Comparison of ENCODE assay signal across 8 cellular contexts in the genomic region with DNA sequence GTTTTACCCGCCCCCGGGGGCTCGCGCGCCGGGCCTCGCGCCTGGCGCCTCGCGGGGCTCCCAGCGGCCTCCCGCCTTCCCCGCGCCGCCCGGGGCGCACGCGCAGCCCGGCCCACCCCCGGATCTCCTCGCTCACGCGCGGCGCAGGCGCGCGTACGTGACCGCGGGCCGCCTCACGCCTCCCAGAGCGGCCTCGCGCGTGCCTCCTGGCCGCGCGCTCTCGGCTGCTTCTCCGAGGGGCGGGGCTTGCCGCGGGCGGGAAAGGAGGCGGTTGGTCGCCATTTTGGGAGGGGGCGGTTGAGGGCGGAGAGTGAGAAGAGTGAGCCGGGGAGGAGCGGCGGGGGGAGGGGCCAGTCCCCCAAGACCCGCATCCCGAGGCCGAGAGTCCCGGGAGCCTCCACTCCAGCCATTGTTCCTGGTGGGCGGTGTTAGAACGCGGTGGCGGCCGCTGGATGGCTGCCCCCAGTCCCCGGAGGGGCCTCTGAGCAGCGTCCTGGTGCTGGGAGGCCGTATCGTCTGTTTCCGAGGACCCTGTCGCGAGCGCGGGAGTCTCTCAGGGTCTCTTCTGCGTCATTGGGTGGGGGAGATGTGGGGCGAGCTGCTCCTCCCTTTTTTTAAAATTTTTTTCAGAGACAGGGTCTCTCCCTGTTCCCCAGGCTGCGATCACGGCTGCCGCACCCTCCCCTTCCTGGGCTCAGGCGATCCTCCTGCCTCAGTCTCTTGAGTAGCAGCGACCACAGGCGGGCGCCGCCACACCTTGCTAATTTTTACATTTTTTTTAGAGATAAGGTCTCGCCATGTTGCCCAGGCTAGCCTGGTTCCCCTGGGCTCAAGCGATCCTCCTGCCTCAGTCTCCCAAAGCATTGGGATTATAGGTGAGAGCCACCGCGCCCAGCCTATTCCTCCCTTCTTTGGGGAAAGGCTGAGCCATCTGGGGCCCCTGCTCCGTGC. TPM values are rescaled to one million over a fixed set of nuclear protein-coding genes. Genes with fewer than 3 reads are reported as not detected.
DNase-seq lines count a peak whose midpoint lies in the region; ATAC-seq, FAIRE-seq and TF ChIP-seq lines count a peak whose summit lies in the region.

TSS of gene ZNF541 (minus strand) at position 73 of the 951 bp plus-strand sequence. CDS start 17,292 bp downstream, outside the sequence.

- H3K27me3 Mint-ChIP-seq in activated CD8-positive, alpha-beta memory T cell treated with anti-CD3 and anti-CD28 coated beads, Interleukin-2, amount 10 ng/mL, durations not matched to agents 7 days and 5 days: peaks cover 19% of the 10 kb centered on the region
- H3K27me3 Mint-ChIP-seq in type B pancreatic cell: no peaks in the 10 kb centered on the region

- peaks cover 20% of the 10 kb centered on the region for H3K4me1 Mint-ChIP-seq in activated CD8-positive, alpha-beta memory T cell treated with anti-CD3 and anti-CD28 coated beads, Interleukin-2, amount 10 ng/mL, durations not matched to agents 7 days and 5 days
- H3K4me1 Mint-ChIP-seq in type B pancreatic cell (ENCODE audit: unreplicated experiment): no peaks in the 10 kb centered on the region

- no peak within 1 kb of the TSS for H3K14ac ChIP-seq in trophoblast cell (ENCODE audit: low read length)

- POLR2A ChIA-PET in endothelial cell of umbilical vein (lab: Charles Lee): no interaction called here

- in situ Hi-C loops in G401 (cut with HindIII; ENCODE audit: low sequenced_read_pairs): no loop called here

- H4K20me1 ChIP-seq in endothelial cell of umbilical vein (replicated peaks; ENCODE audit: control insufficient read depth, extremely low read depth, insufficient read depth, low read length): no peaks in the 10 kb centered on the region

- H3K9me3 ChIP-seq in endothelial cell of umbilical vein (replicated peaks; ENCODE audit: control insufficient read depth, insufficient read depth, low read length) (no peaks in the 10 kb centered on the region), trophoblast cell (ENCODE audit: insufficient read depth, low read depth, low read length) (no peaks in the 10 kb centered on the region)

- peak within 1 kb of the TSS in 1 of 3 experiments; percentile 36 for H3K4me3 ChIP-seq in endothelial cell of umbilical vein (replicated peaks in 1 of 3; ENCODE audit: insufficient read depth in 1 of 3, low read depth in 1 of 3, low read length in 3 of 3)
- no peak within 1 kb of the TSS for H3K4me3 ChIP-seq in trophoblast cell (ENCODE audit: low read depth, low read length)

- no peak within 1 kb of the TSS for H4K12ac ChIP-seq in trophoblast cell (ENCODE audit: low read depth, low read length)

- H3K27ac ChIP-seq in endothelial cell of umbilical vein (ENCODE audit: insufficient read depth, low read depth, low read length): no peak within 1 kb of the TSS
- no peak within 1 kb of the TSS for H3K27ac ChIP-seq in trophoblast cell (ENCODE audit: low read depth, low read length)

- no peaks in the 10 kb centered on the region for H3K9me3 Mint-ChIP-seq in activated CD8-positive, alpha-beta memory T cell treated with anti-CD3 and anti-CD28 coated beads, Interleukin-2, amount 10 ng/mL, durations not matched to agents 7 days and 5 days (ENCODE audit: low read depth)
- H3K9me3 Mint-ChIP-seq in type B pancreatic cell: no peaks in the 10 kb centered on the region

- intact Hi-C loops in endothelial cell of umbilical vein (cut with micrococcal nuclease): no loop called here

- H3K9ac ChIP-seq in endothelial cell of umbilical vein (replicated peaks; ENCODE audit: extremely low read depth, insufficient read depth, low read length) (no peak within 1 kb of the TSS), trophoblast cell (ENCODE audit: low read length) (no peak within 1 kb of the TSS)

- H3K79me1 ChIP-seq in trophoblast cell (ENCODE audit: low read length): no peaks in the 10 kb centered on the region

- no peak for TF ChIP-seq POLR2A in endothelial cell of umbilical vein (IDR thresholded peaks at IDR 0.05; ENCODE audit: low read depth, low read length)

- WGBS in trophoblast cell (ENCODE audit: extremely low coverage, insufficient coverage, insufficient read length): no CpG with 5 or more reads among the region's 88 CpGs

- H2BK120ac ChIP-seq in trophoblast cell (ENCODE audit: insufficient read depth, low read length, poor library complexity): no peak within 1 kb of the TSS

- TF ChIP-seq CTCF in endothelial cell of umbilical vein (IDR thresholded peaks at IDR 0.05; ENCODE audit: extremely low read depth in 1 of 2, insufficient read depth in 1 of 2, low read depth in 1 of 2, low read length in 2 of 2) (no peak), type B pancreatic cell (conservative IDR thresholded peaks at IDR 0.05) (no peak)

- BruUV-seq in endothelial cell of umbilical vein (replicated peaks; lab: Mats Ljungman, UMichigan): no TSS peak

- CTCF ChIA-PET in activated CD8-positive, alpha-beta memory T cell treated with anti-CD3 and anti-CD28 coated beads, Interleukin-2, amount 10 ng/mL, durations not matched to agents 7 days and 5 days (lab: Charles Lee): no interaction called here
- CTCF ChIA-PET in endothelial cell of umbilical vein (lab: Charles Lee): interaction anchor here (1.4 kb wide), 1 partner anchor 37 kb away, joined by 5 read pairs; no protein-coding TSS in a partner anchor

- H3K79me2 ChIP-seq in endothelial cell of umbilical vein (ENCODE audit: control insufficient read depth, insufficient read depth, low read length): no peaks in the 10 kb centered on the region
- H3K79me2 ChIP-seq in trophoblast cell (ENCODE audit: control insufficient read depth, insufficient read depth, low read length, poor library complexity): no peaks in the 10 kb centered on the region

- H3K9me1 ChIP-seq in endothelial cell of umbilical vein (replicated peaks; ENCODE audit: control insufficient read depth, extremely low read depth, insufficient read depth, low read length): no peaks in the 10 kb centered on the region

- H3K18ac ChIP-seq in trophoblast cell (ENCODE audit: low read length): no peak within 1 kb of the TSS

- H3K27me3 ChIP-seq in endothelial cell of umbilical vein (ENCODE audit: control insufficient read depth in 2 of 2, insufficient read depth in 2 of 2, low read length in 2 of 2) (peaks cover 2 to 11% of the 10 kb centered on the region in 2 experiments), trophoblast cell (ENCODE audit: insufficient read depth, low read length) (no peaks in the 10 kb centered on the region)

- no peak within 1 kb of the TSS for H2BK12ac ChIP-seq in trophoblast cell (ENCODE audit: low read length)

- peak; percentile 18 for FAIRE-seq in endothelial cell of umbilical vein (lab: Jason Lieb, UNC)

- no peak within 1 kb of the TSS for H3K4ac ChIP-seq in trophoblast cell (ENCODE audit: low read depth, low read length)

- DNase-seq in G401 (ENCODE audit: low spot score) (peak; percentile 57), endothelial cell of umbilical vein (ENCODE audit: low read depth, low spot score) (peak; percentile 40), trophoblast cell (peak; percentile 27 to 51), superior temporal gyrus (ENCODE audit: extremely low spot score) (peak; percentile 20), SKM-1 treated with dmso at 0.1 percent for 144 hours (lab: John Stamatoyannopoulos, UW; ENCODE audit: unreplicated experiment) (no peak), type B pancreatic cell (ENCODE audit: extremely low spot score, unreplicated experiment) (no peak), OCI-M1 (lab: John Stamatoyannopoulos, UW) (no peak)
- DNase-seq in activated CD8-positive, alpha-beta memory T cell treated with anti-CD3 and anti-CD28 coated beads, Interleukin-2, amount 10 ng/mL, durations not matched to agents 7 days and 5 days: peak; percentile 74

- H3K36me3 Mint-ChIP-seq in activated CD8-positive, alpha-beta memory T cell treated with anti-CD3 and anti-CD28 coated beads, Interleukin-2, amount 10 ng/mL, durations not matched to agents 7 days and 5 days: no peaks in the 10 kb centered on the region
- no peaks in the 10 kb centered on the region for H3K36me3 Mint-ChIP-seq in type B pancreatic cell

- no peak within 1 kb of the TSS for H3K27ac Mint-ChIP-seq in activated CD8-positive, alpha-beta memory T cell treated with anti-CD3 and anti-CD28 coated beads, Interleukin-2, amount 10 ng/mL, durations not matched to agents 7 days and 5 days
- H3K27ac Mint-ChIP-seq in type B pancreatic cell: no peak within 1 kb of the TSS

- no peak within 1 kb of the TSS for H3K4me3 Mint-ChIP-seq in activated CD8-positive, alpha-beta memory T cell treated with anti-CD3 and anti-CD28 coated beads, Interleukin-2, amount 10 ng/mL, durations not matched to agents 7 days and 5 days
- H3K4me3 Mint-ChIP-seq in type B pancreatic cell: no peak within 1 kb of the TSS

- H2AFZ ChIP-seq in endothelial cell of umbilical vein (ENCODE audit: low read depth, low read length): peak within 1 kb of the TSS; percentile 92
- H2AFZ ChIP-seq in trophoblast cell (ENCODE audit: insufficient read depth, low read length, poor library complexity): no peak within 1 kb of the TSS

- no peak within 1 kb of the TSS for H4K91ac ChIP-seq in trophoblast cell (ENCODE audit: low read depth, low read length)

- H3K4me2 ChIP-seq in endothelial cell of umbilical vein (ENCODE audit: insufficient read depth, low read length) (no peak within 1 kb of the TSS), trophoblast cell (ENCODE audit: low read length) (no peak within 1 kb of the TSS)

- H4K8ac ChIP-seq in trophoblast cell (ENCODE audit: low read depth, low read length): no peak within 1 kb of the TSS

- H3K36me3 ChIP-seq in endothelial cell of umbilical vein (ENCODE audit: control insufficient read depth in 2 of 2, extremely low read depth in 1 of 2, insufficient read depth in 2 of 2, low read length in 2 of 2): no peaks in the 10 kb centered on the region
- no peaks in the 10 kb centered on the region for H3K36me3 ChIP-seq in trophoblast cell (ENCODE audit: control insufficient read depth in 1 of 2, insufficient read depth in 2 of 2, low read length in 2 of 2)

- no peak within 1 kb of the TSS for H3K23ac ChIP-seq in trophoblast cell (ENCODE audit: low read length)

- dilution Hi-C loops in endothelial cell of umbilical vein (cut with MboI; ENCODE audit: extremely low pct_ligation_motif_present, low sequenced_read_pairs): no loop called here

- no peak within 1 kb of the TSS for H2BK5ac ChIP-seq in trophoblast cell (ENCODE audit: low read depth, low read length, poor library complexity)

- no peak within 1 kb of the TSS for H2AK5ac ChIP-seq in trophoblast cell (ENCODE audit: low read length)

- ATAC-seq in activated CD8-positive, alpha-beta memory T cell treated with anti-CD3 and anti-CD28 coated beads, Interleukin-2, amount 10 ng/mL, durations not matched to agents 7 days and 5 days: peak; percentile 79

- H3K4me1 ChIP-seq in endothelial cell of umbilical vein (ENCODE audit: control insufficient read depth, extremely low read depth, insufficient read depth, low read length) (no peaks in the 10 kb centered on the region), trophoblast cell (ENCODE audit: control insufficient read depth in 1 of 2, insufficient read depth in 2 of 2, low read length in 2 of 2) (no peaks in the 10 kb centered on the region)

RNA-seq across cellular contexts. Expression of gene ZNF541, which starts in this region (rescaled TPM):
- total RNA-seq in G401 (2014; rRNA removed; shearing (Covaris generic)): not detected in 2 replicates
- under 1 TPM; 0.32 to 0.40 TPM for total RNA-seq in activated CD8-positive, alpha-beta memory T cell treated with anti-CD3 and anti-CD28 coated beads, Interleukin-2, amount 10 ng/mL, durations not matched to agents 7 days and 5 days
- 0.13 TPM in 1 of 2 replicates, not detected in the other for total RNA-seq in endothelial cell of umbilical vein
- 0.03 and 0.05 TPM in 2 replicates for polyA plus RNA-seq in endothelial cell of umbilical vein
- polyA plus RNA-seq in endothelial cell of umbilical vein (2011; cell fraction: cytosol; rRNA removed): 0.03 and 0.08 TPM in 2 replicates
- not detected in 2 replicates for polyA plus RNA-seq in endothelial cell of umbilical vein (2011; cell fraction: nucleus; rRNA removed)
- polyA plus RNA-seq in endothelial cell of umbilical vein (2012): 0.08 and 0.33 TPM in 2 replicates
- polyA minus RNA-seq in endothelial cell of umbilical vein: not detected in 2 replicates
- polyA minus RNA-seq in endothelial cell of umbilical vein (2011; cell fraction: cytosol; rRNA and poly(A)+ RNA removed): not detected
- polyA minus RNA-seq in endothelial cell of umbilical vein (2011; cell fraction: nucleus; rRNA and poly(A)+ RNA removed): not detected in 2 replicates
- polyA plus RNA-seq in trophoblast cell (2013): 0.01 and 0.08 TPM in 2 replicates
- total RNA-seq in type B pancreatic cell (ENCODE audit: low replicate concordance): not detected in 2 replicates

Comparison
In these comparisons a context has a peak if more than half of its experiments do, and no peak if none do; other contexts are left out.
1. Peak in DNase-seq in G401; RNA of the gene not detected or under 1 TPM.
2. Peak in DNase-seq and ATAC-seq in activated CD8-positive, alpha-beta memory T cell treated with anti-CD3 and anti-CD28 coated beads, Interleukin-2, amount 10 ng/mL, durations not matched to agents 7 days and 5 days; RNA of the gene not detected or under 1 TPM.
3. Peak in DNase-seq in endothelial cell of umbilical vein; RNA of the gene not detected or under 1 TPM.
4. DNase-seq: peak in trophoblast cell (2 of 2) and superior temporal gyrus (single experiment); none in SKM-1 treated with dmso at 0.1 percent for 144 hours (single experiment), type B pancreatic cell (single experiment) and OCI-M1 (single experiment).